In the genomic region with DNA sequence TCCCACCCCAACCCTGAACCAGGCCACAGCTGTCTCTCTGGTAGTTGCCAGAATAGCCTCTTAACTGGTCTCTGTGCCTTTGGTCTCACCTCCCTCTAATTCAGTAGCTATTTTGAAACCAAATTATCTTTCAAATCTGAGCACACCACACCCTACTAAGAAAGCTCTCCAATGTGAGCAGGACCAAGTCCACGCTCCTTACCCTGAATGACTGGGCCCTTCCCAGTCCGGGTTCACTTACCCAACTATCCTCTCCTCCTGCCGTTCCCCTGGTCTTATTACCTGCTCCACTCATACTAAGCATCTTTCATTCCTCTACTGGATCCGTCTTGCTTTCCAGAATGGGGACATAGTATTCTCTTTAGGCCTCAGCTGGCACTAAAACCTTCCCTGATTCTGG, we compare ENCODE assay signal across 21 cellular contexts. TPM values are rescaled to one million over a fixed set of nuclear protein-coding genes. Genes with fewer than 3 reads are reported as not detected.
DNase-seq lines count a peak whose midpoint lies in the region; ATAC-seq and TF ChIP-seq lines count a peak whose summit lies in the region.
"Had no signal": no experiment of that assay in that cellular context is flagged by ENCODE, and none has a peak within 500 bp of the region (broad histone marks: within the 10 kb centered on the region; RNA-seq: fewer than 3 reads in every experiment).

No MANE protein-coding gene starts in this region.

- intact Hi-C loops in left ventricle myocardium superior (cut with micrococcal nuclease) = no loop called here
- intact Hi-C loops in Right ventricle myocardium inferior (cut with DNase I) = no loop called here
- intact Hi-C loops in naive thymus-derived CD4-positive, alpha-beta T cell (cut with micrococcal nuclease) = no loop called here
- intact Hi-C loops in body of pancreas (cut with DNase I) = no loop called here

- H3K27me3 Mint-ChIP-seq in T-helper 17 cell = no peaks in the 10 kb centered on the region
- H3K27me3 Mint-ChIP-seq in naive thymus-derived CD4-positive, alpha-beta T cell = no peaks in the 10 kb centered on the region
- H3K27me3 Mint-ChIP-seq: IgD-negative memory B cell had no signal

- POLR2A ChIA-PET in naive thymus-derived CD4-positive, alpha-beta T cell (lab: Charles Lee) = no interaction called here

- ATAC-seq in left ventricle myocardium superior (peak; percentile 12), Right ventricle myocardium inferior (no peak), T-helper 17 cell (no peak), GM21526 (IDR thresholded peaks at IDR 0.05; ENCODE audit: low FRiP score, unreplicated experiment) (no peak), body of pancreas (no peak)
- ATAC-seq in naive thymus-derived CD4-positive, alpha-beta T cell = peak; percentile 19

- CTCF ChIA-PET in naive thymus-derived CD4-positive, alpha-beta T cell (lab: Charles Lee) = no interaction called here

- H3K27ac ChIP-seq in naive thymus-derived CD4-positive, alpha-beta T cell (ENCODE audit: low read depth, low read length) = no peak overlapping the region
- H3K27ac ChIP-seq in body of pancreas = no peak overlapping the region
- H3K27ac ChIP-seq: BLaER1, GM23248 had no signal

- H3K4me1 Mint-ChIP-seq in T-helper 17 cell = peaks cover 43% of the 10 kb centered on the region
- peaks cover 11 to 76% (median 67%) of the 10 kb centered on the region in 7 donors for H3K4me1 Mint-ChIP-seq in naive thymus-derived CD4-positive, alpha-beta T cell

- no peak for TF ChIP-seq POLR2A in body of pancreas (IDR thresholded peaks at IDR 0.05)

- DNase-seq in left ventricle myocardium superior (no peak), Right ventricle myocardium inferior (ENCODE audit: missing footprints) (no peak), T-helper 17 cell (no peak), body of pancreas (no peak)
- no peak for DNase-seq in naive thymus-derived CD4-positive, alpha-beta T cell
- DNase-seq in NK-92 treated with Interleukin-12 subunit alpha and Interleukin-12 subunit beta, amount 100 ng/mL, for 24 hours (lab: John Stamatoyannopoulos, UW) = no peak
- DNase-seq: Caco-2, GDM1, GM23248, Karpas-422, MG63, NCI-H1048, NCI-H1436, NCI-H2029, NCI-H526 treated with DMSO at 0.1 percent for 48 hours, Right ventricle myocardium superior had no signal

- H3K9me3 ChIP-seq in T-helper 17 cell (ENCODE audit: control insufficient read depth, low read length, poor library complexity, severe bottlenecking) (no peaks in the 10 kb centered on the region), body of pancreas (no peaks in the 10 kb centered on the region)
- no peaks in the 10 kb centered on the region for H3K9me3 ChIP-seq in naive thymus-derived CD4-positive, alpha-beta T cell (ENCODE audit: control insufficient read depth in 2 of 3, low read length in 3 of 3)
- H3K9me3 ChIP-seq: BLaER1, Caco-2, HAP-1, MG63, Peyer's patch had no signal

- peak overlapping the region; percentile 37 for H3K27ac Mint-ChIP-seq in T-helper 17 cell
- H3K27ac Mint-ChIP-seq in naive thymus-derived CD4-positive, alpha-beta T cell = peak overlapping the region in 6 of 9 donors; percentile 10 to 61 (median 16)
- H3K27ac Mint-ChIP-seq: IgD-negative memory B cell had no signal

- H3K4me1 ChIP-seq in naive thymus-derived CD4-positive, alpha-beta T cell (ENCODE audit: control insufficient read depth in 2 of 2, insufficient read depth in 2 of 2, low read length in 2 of 2) = no peaks in the 10 kb centered on the region
- H3K4me1 ChIP-seq in body of pancreas = peaks cover 10% of the 10 kb centered on the region
- H3K4me1 ChIP-seq: Caco-2 had no signal

- no peak for TF ChIP-seq CTCF in body of pancreas (IDR thresholded peaks at IDR 0.05)

- peaks cover 2% of the 10 kb centered on the region for H3K36me3 Mint-ChIP-seq in T-helper 17 cell (ENCODE audit: low read depth)
- H3K36me3 Mint-ChIP-seq in naive thymus-derived CD4-positive, alpha-beta T cell = peaks cover 0 to 32% (median 3%) of the 10 kb centered on the region in 5 donors
- H3K36me3 Mint-ChIP-seq: IgD-negative memory B cell had no signal

- 95 to 97% methylated on average over 4 of the region's 4 CpGs for WGBS in body of pancreas, 2 donors

- H3K36me3 ChIP-seq in naive thymus-derived CD4-positive, alpha-beta T cell (ENCODE audit: control insufficient read depth in 2 of 3, insufficient read depth in 3 of 3, low read length in 3 of 3) = peaks cover 0 to 13% (median 0%) of the 10 kb centered on the region in 3 experiments
- no peaks in the 10 kb centered on the region for H3K36me3 ChIP-seq in body of pancreas (replicated peaks in 1 of 2; ENCODE audit: insufficient read depth in 1 of 2, low read depth in 2 of 2)
- H3K36me3 ChIP-seq: HAP-1, MG63, Peyer's patch had no signal

- no peak overlapping the region for H3K4me3 Mint-ChIP-seq in T-helper 17 cell
- peak overlapping the region in 1 of 10 donors; percentile 14 for H3K4me3 Mint-ChIP-seq in naive thymus-derived CD4-positive, alpha-beta T cell
- H3K4me3 Mint-ChIP-seq: IgD-negative memory B cell had no signal

- peaks cover 0 to 2% (median 0%) of the 10 kb centered on the region in 11 donors for H3K9me3 Mint-ChIP-seq in naive thymus-derived CD4-positive, alpha-beta T cell
- H3K9me3 Mint-ChIP-seq: IgD-negative memory B cell had no signal

- H3K27me3 ChIP-seq in naive thymus-derived CD4-positive, alpha-beta T cell (ENCODE audit: control insufficient read depth in 2 of 2, insufficient read depth in 2 of 2, low read length in 2 of 2) = no peaks in the 10 kb centered on the region
- H3K27me3 ChIP-seq in body of pancreas = no peaks in the 10 kb centered on the region
- H3K27me3 ChIP-seq: BLaER1, MG63, Peyer's patch had no signal

- H3K4me3 ChIP-seq in naive thymus-derived CD4-positive, alpha-beta T cell (ENCODE audit: low read length) = no peak overlapping the region
- no peak overlapping the region for H3K4me3 ChIP-seq in body of pancreas
- H3K4me3 ChIP-seq: BLaER1, GM23248, HAP-1, MG63, Peyer's patch had no signal

RNA-seq across cellular contexts. Expression of gene ANKH, which starts 16.8 kb away (rescaled TPM):
- total RNA-seq in left ventricle myocardium superior (166 TPM), Right ventricle myocardium inferior (156 TPM), T-helper 17 cell (100 to 1,000 TPM in 1 of 2 donors, 10 to 100 TPM in 1; 86.8 to 109 TPM), body of pancreas (10 to 100 TPM; 19.1 to 20.5 TPM)
- 100 to 1,000 TPM in 3 of 5 experiments, 10 to 100 TPM in 2; 40.6 to 190 (median 113) TPM for total RNA-seq in naive thymus-derived CD4-positive, alpha-beta T cell
- 10 to 100 TPM; 35.9 to 45.5 TPM for polyA plus RNA-seq in naive thymus-derived CD4-positive, alpha-beta T cell

Comparison
In these comparisons a context has a peak if more than half of its experiments do, and no peak if none do; other contexts are left out.
1. ATAC-seq: peak in left ventricle myocardium superior (single experiment) and naive thymus-derived CD4-positive, alpha-beta T cell (single experiment); none in Right ventricle myocardium inferior (single experiment), T-helper 17 cell (single experiment), GM21526 (single experiment) and body of pancreas (single experiment).